9 cellular contexts compared by ENCODE assay signal in the genomic region with DNA sequence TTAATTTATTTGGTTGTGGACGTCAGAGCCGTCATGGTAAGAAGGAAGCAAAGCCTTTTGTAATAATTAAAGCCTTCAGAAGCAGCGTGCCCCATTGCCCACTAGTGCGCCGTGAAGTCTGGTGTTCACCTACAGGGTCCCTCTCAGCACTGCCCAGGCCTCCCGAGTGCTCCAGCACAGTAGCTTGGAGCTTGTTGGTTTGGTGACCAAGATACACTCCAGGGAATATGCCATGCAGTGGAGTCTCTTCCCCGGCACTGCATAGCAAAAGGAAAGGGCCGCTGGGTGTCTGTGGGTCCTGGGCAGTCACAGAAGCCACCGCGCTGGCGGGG. TPM values are rescaled to one million over a fixed set of nuclear protein-coding genes. Genes with fewer than 3 reads are reported as not detected.
DNase-seq lines count a peak whose midpoint lies in the region; ATAC-seq and TF ChIP-seq lines count a peak whose summit lies in the region.
"Had no signal": no experiment of that assay in that cellular context is flagged by ENCODE, and none has a peak within 500 bp of the region (broad histone marks: within the 10 kb centered on the region; RNA-seq: fewer than 3 reads in every experiment).

No MANE protein-coding gene starts in this region.

- no peak overlapping the region for H3K27ac Mint-ChIP-seq in chondrocyte (ENCODE audit: unreplicated experiment)
- H3K27ac Mint-ChIP-seq in CD4-positive, alpha-beta memory T cell: no peak overlapping the region

- no peak for TF ChIP-seq POLR2A in ovary (IDR thresholded peaks at IDR 0.05)

- POLR2A ChIA-PET in CD4-positive, alpha-beta memory T cell (lab: Charles Lee; ENCODE audit: partially characterized antibody): no interaction called here

- 30 to 35% (median 31%) methylated on average over 11 of the region's 11 CpGs for WGBS in ovary, 3 donors

- H3K27me3 ChIP-seq in ovary: no peaks in the 10 kb centered on the region
- H3K27me3 ChIP-seq in CD4-positive, alpha-beta memory T cell (ENCODE audit: insufficient read depth, low read length): peaks cover 5% of the 10 kb centered on the region

- no peaks in the 10 kb centered on the region for H3K36me3 ChIP-seq in ovary
- H3K36me3 ChIP-seq in CD4-positive, alpha-beta memory T cell (ENCODE audit: insufficient read depth, low read length): no peaks in the 10 kb centered on the region
- H3K36me3 ChIP-seq: SJSA1 had no signal

- ATAC-seq in GM19438 (IDR thresholded peaks at IDR 0.05; ENCODE audit: low read depth, unreplicated experiment) (peak; percentile 3), HG03460 (IDR thresholded peaks at IDR 0.05; ENCODE audit: unreplicated experiment) (peak; percentile 10), left colon (no peak)

- CTCF ChIA-PET in CD4-positive, alpha-beta memory T cell (lab: Charles Lee; ENCODE audit: partially characterized antibody): no interaction called here

- TF ChIP-seq CTCF in chondrocyte (IDR thresholded peaks at IDR 0.05) (no peak), ovary (IDR thresholded peaks at IDR 0.05) (no peak)

- H3K27ac ChIP-seq in ovary: no peak overlapping the region
- H3K27ac ChIP-seq in CD4-positive, alpha-beta memory T cell (ENCODE audit: low read depth, low read length): no peak overlapping the region
- H3K27ac ChIP-seq in caudate nucleus (ENCODE audit: low read depth, low read length): no peak overlapping the region
- H3K27ac ChIP-seq: SJSA1 had no signal

- no peak for TF ChIP-seq EP300 in ovary (IDR thresholded peaks at IDR 0.05)

- H3K27me3 Mint-ChIP-seq in chondrocyte (ENCODE audit: low read depth): peaks cover 61% of the 10 kb centered on the region
- H3K27me3 Mint-ChIP-seq in CD4-positive, alpha-beta memory T cell: peaks cover 51 to 54% of the 10 kb centered on the region in 2 donors

- DNase-seq in chondrocyte (ENCODE audit: low spot score): no peak
- no peak for DNase-seq in ovary
- DNase-seq in CD4-positive, alpha-beta memory T cell: no peak
- DNase-seq in caudate nucleus (lab: John Stamatoyannopoulos, UW): no peak
- DNase-seq in anterior cingulate cortex (lab: John Stamatoyannopoulos, UW): no peak
- no peak for DNase-seq in left colon

- peaks cover 5% of the 10 kb centered on the region for H3K9me3 Mint-ChIP-seq in chondrocyte (ENCODE audit: low read depth)
- H3K9me3 Mint-ChIP-seq in CD4-positive, alpha-beta memory T cell: no peaks in the 10 kb centered on the region

- no peaks in the 10 kb centered on the region for H3K9me3 ChIP-seq in ovary
- H3K9me3 ChIP-seq in CD4-positive, alpha-beta memory T cell (ENCODE audit: control insufficient read depth in 1 of 2, low read length in 2 of 2): no peaks in the 10 kb centered on the region
- H3K9me3 ChIP-seq: SJSA1 had no signal

- H3K4me1 ChIP-seq in ovary (ENCODE audit: insufficient read depth): no peaks in the 10 kb centered on the region
- H3K4me1 ChIP-seq in CD4-positive, alpha-beta memory T cell (ENCODE audit: insufficient read depth, low read length): no peaks in the 10 kb centered on the region
- H3K4me1 ChIP-seq: SJSA1 had no signal

- peak overlapping the region; percentile 24 for H3K4me3 Mint-ChIP-seq in chondrocyte (ENCODE audit: unreplicated experiment)
- H3K4me3 Mint-ChIP-seq in CD4-positive, alpha-beta memory T cell: peak overlapping the region in 1 of 8 donors; percentile 58

- H3K4me1 Mint-ChIP-seq in chondrocyte (ENCODE audit: low read depth): peaks cover 6% of the 10 kb centered on the region
- peaks cover 0 to 10% (median 3%) of the 10 kb centered on the region in 4 donors for H3K4me1 Mint-ChIP-seq in CD4-positive, alpha-beta memory T cell

- H3K36me3 Mint-ChIP-seq in chondrocyte (ENCODE audit: low read depth): peaks cover 2% of the 10 kb centered on the region
- H3K36me3 Mint-ChIP-seq in CD4-positive, alpha-beta memory T cell: no peaks in the 10 kb centered on the region

- intact Hi-C loops in ovary (cut with DNase I) (no loop called here), left colon (cut with DNase I, micrococcal nuclease) (no loop called here)
- intact Hi-C loops in CD4-positive, alpha-beta memory T cell (cut with micrococcal nuclease): no loop called here

- H3K4me3 ChIP-seq in ovary: peak overlapping the region; percentile 27
- H3K4me3 ChIP-seq in CD4-positive, alpha-beta memory T cell (ENCODE audit: low read length in 2 of 2): no peak overlapping the region
- H3K4me3 ChIP-seq: SJSA1 had no signal

RNA-seq across cellular contexts. Expression of gene SYK, which starts 0.5 kb away (rescaled TPM):
- total RNA-seq in chondrocyte (0.22 to 0.55 TPM in 2 of 3 replicates, not detected in the other), ovary (10 to 100 TPM in 3 of 7 donors, 1 to 10 TPM in 4; 2.4 to 12.0 (median 8.6) TPM), left colon (10 to 100 TPM; 45.1 to 59.7 TPM)
- 1 to 10 TPM; 1.4 to 9.2 TPM for polyA plus RNA-seq in ovary
- total RNA-seq in CD4-positive, alpha-beta memory T cell: under 1 TPM; 0.76 to 0.80 TPM
- 1 to 10 TPM in 1 of 2 donors, under 1 TPM in 1; 0.08 to 1.9 TPM for polyA plus RNA-seq in CD4-positive, alpha-beta memory T cell
- total RNA-seq: SJSA1 had no signal
